Comparison of ENCODE assay signal across 8 cellular contexts in genomic region chr19:11138659-11139526, GRCh38. TPM values are rescaled to one million over a fixed set of nuclear protein-coding genes. Genes with fewer than 3 reads are reported as not detected.
DNase-seq lines count a peak whose midpoint lies in the region; ATAC-seq and TF ChIP-seq lines count a peak whose summit lies in the region.

No MANE protein-coding gene starts in this region.

- H3K4me1 ChIP-seq in HUES6 (ENCODE audit: control insufficient read depth, insufficient read depth, low read length) (peaks cover 46% of the 10 kb centered on the region), hepatocyte (ENCODE audit: insufficient read depth) (peaks cover 50% of the 10 kb centered on the region), skeletal muscle satellite cell (ENCODE audit: control insufficient read depth, insufficient read depth, low read length) (peaks cover 56% of the 10 kb centered on the region), Karpas-422 (ENCODE audit: low read length) (peaks cover 5% of the 10 kb centered on the region; the same call in 1 of the 2 replicates)

- 23% methylated on average over 14 of the region's 16 CpGs for WGBS in hepatocyte (ENCODE audit: low lambda C conversion rate, missing lambda C conversion rate)

- H3K36me3 ChIP-seq in HUES6 (ENCODE audit: control insufficient read depth, insufficient read depth, low read length) (no peaks in the 10 kb centered on the region), hepatocyte (replicated peaks; ENCODE audit: insufficient read depth, low read depth) (no peaks in the 10 kb centered on the region), skeletal muscle satellite cell (ENCODE audit: insufficient read depth, low read length) (no peaks in the 10 kb centered on the region), Karpas-422 (ENCODE audit: insufficient read depth, low read length) (no peaks in the 10 kb centered on the region)

- no peaks in the 10 kb centered on the region for H3K9me2 ChIP-seq in hepatocyte (replicated peaks; ENCODE audit: insufficient read depth)
- H3K9me2 ChIP-seq in Karpas-422 (replicated peaks; ENCODE audit: insufficient read depth, low read length) = no peaks in the 10 kb centered on the region

- H2AFZ ChIP-seq in hepatocyte (peak overlapping the region; percentile 33), Karpas-422 (ENCODE audit: low read length) (no peak overlapping the region)

- TF ChIP-seq CTCF in AG10803 (conservative IDR thresholded peaks at IDR 0.05; ENCODE audit: low read length) = peak; percentile 13; the same call in 1 of the 2 replicates
- no peak for TF ChIP-seq CTCF in hepatocyte (IDR thresholded peaks at IDR 0.05; ENCODE audit: poor library complexity)

- peak overlapping the region; percentile 34; the same call in 1 of the 2 replicates for H3K27ac ChIP-seq in HUES6 (ENCODE audit: low read depth, low read length)
- H3K27ac ChIP-seq in angular gyrus (ENCODE audit: low read depth, low read length) = peak overlapping the region; percentile 81
- H3K27ac ChIP-seq in hepatocyte = peak overlapping the region; percentile 93
- H3K27ac ChIP-seq in Karpas-422 (ENCODE audit: low read length) = no peak overlapping the region

- H3K9me3 ChIP-seq in HUES6 (ENCODE audit: control insufficient read depth, insufficient read depth, low read depth, low read length) = no peaks in the 10 kb centered on the region
- H3K9me3 ChIP-seq in hepatocyte (ENCODE audit: low read depth) = no peaks in the 10 kb centered on the region
- no peaks in the 10 kb centered on the region for H3K9me3 ChIP-seq in skeletal muscle satellite cell (replicated peaks; ENCODE audit: low read length)
- no peaks in the 10 kb centered on the region for H3K9me3 ChIP-seq in Karpas-422 (ENCODE audit: low read length)

- peak overlapping the region; percentile 46 for H3K4me3 ChIP-seq in AG10803 (ENCODE audit: low read length)
- H3K4me3 ChIP-seq in HUES6 (ENCODE audit: low read depth, low read length) = peak overlapping the region; percentile 33
- H3K4me3 ChIP-seq in hepatocyte = no peak overlapping the region
- peak overlapping the region; percentile 4 for H3K4me3 ChIP-seq in skeletal muscle satellite cell (ENCODE audit: low read length)
- no peak overlapping the region for H3K4me3 ChIP-seq in Karpas-422 (ENCODE audit: low read length)

- H3K4me2 ChIP-seq in hepatocyte (peak overlapping the region; percentile 85), skeletal muscle satellite cell (ENCODE audit: low read length) (peak overlapping the region; percentile 79), Karpas-422 (ENCODE audit: low read depth, low read length, poor library complexity, severe bottlenecking) (no peak overlapping the region)

- H4K20me1 ChIP-seq in hepatocyte (ENCODE audit: insufficient read depth, poor library complexity, severe bottlenecking) (no peaks in the 10 kb centered on the region), Karpas-422 (ENCODE audit: insufficient read depth, low read depth, low read length) (0 out of 2 replicates have a peak, but pooled peaks cover 3% of the 10 kb centered on the region)

- peak overlapping the region; percentile 55 for H3K9ac ChIP-seq in HUES6 (ENCODE audit: low read length)
- H3K9ac ChIP-seq in skeletal muscle satellite cell (ENCODE audit: low read depth, low read length) = peak overlapping the region; percentile 78
- no peak overlapping the region for H3K9ac ChIP-seq in Karpas-422 (ENCODE audit: low read length)

- peak; percentile 83 for DNase-seq in AG10803 (ENCODE audit: low read depth)
- peak; percentile 86 for DNase-seq in hepatocyte (ENCODE audit: low spot score)
- DNase-seq in Karpas-422 = no peak

- ATAC-seq in GM19351 (IDR thresholded peaks at IDR 0.05; ENCODE audit: unreplicated experiment) (no peak), GM21423 (IDR thresholded peaks at IDR 0.05; ENCODE audit: unreplicated experiment) (no peak)

- H3K79me2 ChIP-seq in hepatocyte (no peaks in the 10 kb centered on the region), Karpas-422 (ENCODE audit: low read length) (no peaks in the 10 kb centered on the region)

- H3K27me3 ChIP-seq in HUES6 (ENCODE audit: control insufficient read depth, insufficient read depth, low read length) (no peaks in the 10 kb centered on the region), hepatocyte (no peaks in the 10 kb centered on the region), skeletal muscle satellite cell (ENCODE audit: control insufficient read depth, insufficient read depth, low read length) (no peaks in the 10 kb centered on the region), Karpas-422 (ENCODE audit: low read length) (no peaks in the 10 kb centered on the region)

RNA-seq across cellular contexts. Expression of gene SPC24, which starts 16.7 kb away (rescaled TPM):
- 9.0 and 11.5 TPM in 2 replicates for total RNA-seq in hepatocyte
- 5.2 and 8.8 TPM in 2 replicates for polyA plus RNA-seq in hepatocyte
- total RNA-seq in skeletal muscle satellite cell (2012; rRNA removed) = 45.7 and 54.5 TPM in 2 replicates
- 25.3 and 28.6 TPM in 2 replicates for total RNA-seq in Karpas-422 (2014; rRNA removed; shearing (Covaris generic); ENCODE audit: low replicate concordance)

RNA-seq across cellular contexts. Expression of gene LDLR, which starts 49.6 kb away (rescaled TPM):
- total RNA-seq in hepatocyte = 110 and 126 TPM in 2 replicates
- 116 and 123 TPM in 2 replicates for polyA plus RNA-seq in hepatocyte
- 85.8 and 177 TPM in 2 replicates for total RNA-seq in skeletal muscle satellite cell (2012; rRNA removed)
- total RNA-seq in Karpas-422 (2014; rRNA removed; shearing (Covaris generic); ENCODE audit: low replicate concordance) = 49.8 and 99.9 TPM in 2 replicates

RNA-seq across cellular contexts. Expression of gene KANK2, which starts 58.5 kb away (rescaled TPM):
- total RNA-seq in hepatocyte = 58.3 and 60.3 TPM in 2 replicates
- 35.2 and 39.6 TPM in 2 replicates for polyA plus RNA-seq in hepatocyte
- 266 and 301 TPM in 2 replicates for total RNA-seq in skeletal muscle satellite cell (2012; rRNA removed)
- 0.19 and 1.9 TPM in 2 replicates for total RNA-seq in Karpas-422 (2014; rRNA removed; shearing (Covaris generic); ENCODE audit: low replicate concordance)

Comparison
In these comparisons a context has a peak if more than half of its experiments do, and no peak if none do; other contexts are left out.
1. H3K4me3 ChIP-seq: peak in AG10803 (single experiment), HUES6 (single experiment) and skeletal muscle satellite cell (single experiment); none in hepatocyte (single experiment) and Karpas-422 (single experiment).
2. RNA of gene KANK2, which starts 58.5 kb away (total RNA-seq): 58.3 to 60.3 TPM in hepatocyte; 0.19 to 1.9 TPM in Karpas-422; every median in the first group is over 10 times any median in the second.